In genomic region chr20:15528386-15529111, GRCh38 we compare ENCODE assay signal across 20 cellular contexts.
A peak's percentile ranks its signal among the peaks of the same experiment; 100 is the strongest.
DNase-seq lines count a peak whose midpoint lies in the region; ATAC-seq lines count a peak whose summit lies in the region.
"Had no signal": no experiment of that assay in that cellular context is flagged by ENCODE, and none has a peak within 500 bp of the region (broad histone marks: within the 10 kb centered on the region; RNA-seq: fewer than 3 reads in every experiment).

No MANE protein-coding gene starts in this region.

- peak; percentile 15 for DNase-seq in CMK (ENCODE audit: low read depth)
- peak; percentile 58 for DNase-seq in NCI-H82 (lab: John Stamatoyannopoulos, UW)
- peak; percentile 87 for DNase-seq in amniotic epithelial cell (ENCODE audit: low read depth)
- peak; percentile 25 for DNase-seq in mucosa of gallbladder (ENCODE audit: low spot score)
- no peak for DNase-seq in activated T-cell treated with anti-CD3 and anti-CD28 coated beads, Interleukin-2, amount 50 U/mL, for 1 hour
- no peak for DNase-seq in NCI-H774 (lab: John Stamatoyannopoulos, UW)
- no peak for DNase-seq in activated effector memory CD4-positive, alpha-beta T cell treated with Interleukin-2 at 50 U/mL for 16 hours
- DNase-seq: ACHN; activated CD4-positive, alpha-beta T cell treated with anti-CD3 and anti-CD28 coated beads, Interleukin-2, amount 10 ng/mL, durations not matched to agents 7 days and 5 days; activated CD8-positive, alpha-beta memory T cell treated with anti-CD3 and anti-CD28 coated beads, Interleukin-2, amount 50 U/mL, for 4 hours; activated gamma-delta T cell; amygdala; DMS79 treated with DMSO at 0.1 percent for 48 hours; HFFc6; hippocampal formation; NCI-H187; psoas muscle; stimulated activated CD8-positive, alpha-beta memory T cell treated with anti-CD3 and anti-CD28 coated beads, Interleukin-4, amount 100 ng/mL, for 48 hours had no signal

- no peak for ATAC-seq in GM21619 (IDR thresholded peaks at IDR 0.05; ENCODE audit: unreplicated experiment)
- ATAC-seq: natural killer cell treated with Interleukin-12 subunit alpha and Interleukin-12 subunit beta and Interleukin-15 and Interleukin-18, amount 100 ng/mL, for 72 hours; psoas muscle had no signal

Comparison
In these comparisons a context has a peak if more than half of its experiments do, and no peak if none do; other contexts are left out.
1. DNase-seq: peak in CMK (single experiment), NCI-H82 (single experiment), amniotic epithelial cell (single experiment) and mucosa of gallbladder (single experiment); none in activated T-cell treated with anti-CD3 and anti-CD28 coated beads, Interleukin-2, amount 50 U/mL, for 1 hour (single experiment), NCI-H774 (single experiment) and activated effector memory CD4-positive, alpha-beta T cell treated with Interleukin-2 at 50 U/mL for 16 hours (single experiment).